In the genomic region with DNA sequence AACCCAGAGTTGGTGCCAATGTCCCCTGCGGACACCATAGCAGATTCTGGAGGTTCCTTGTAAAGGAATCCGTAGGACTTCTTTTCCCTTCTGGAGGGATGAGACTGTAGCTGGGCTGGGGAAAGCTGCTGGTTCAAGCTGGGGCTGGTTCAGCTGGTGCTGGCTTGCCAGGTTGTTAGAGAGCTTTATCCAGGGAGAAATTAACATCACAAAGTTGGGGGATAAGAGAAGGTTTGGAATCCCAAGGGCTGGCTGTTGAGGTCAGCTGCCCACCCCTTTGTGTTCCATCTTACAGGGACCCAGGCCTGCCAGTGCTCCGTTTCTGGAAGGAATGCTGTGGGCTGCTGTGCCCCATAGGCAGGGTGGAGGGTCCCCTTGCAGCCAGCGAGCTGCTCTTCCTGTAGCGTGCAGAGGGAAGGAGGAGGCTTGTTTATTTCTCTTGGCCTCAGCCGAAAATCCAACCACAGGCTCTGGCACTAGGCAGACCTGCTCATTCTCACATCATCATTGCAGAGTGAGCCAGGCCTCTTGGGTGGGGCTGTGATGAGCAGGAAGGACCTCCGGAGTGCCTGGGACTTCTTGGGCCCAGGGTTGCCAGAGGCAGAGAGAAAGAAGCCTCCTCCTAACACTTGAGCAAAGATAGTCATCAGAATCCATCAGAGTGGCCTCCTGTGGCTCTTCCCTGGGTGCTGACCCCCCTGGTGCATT, we compare ENCODE assay signal across 8 cellular contexts.
DNase-seq lines count a peak whose midpoint lies in the region; ATAC-seq, FAIRE-seq and TF ChIP-seq lines count a peak whose summit lies in the region.

No MANE protein-coding gene starts in this region.

- H3K36me3 ChIP-seq in K562 (ENCODE audit: control insufficient read depth, insufficient read depth, low read length): no peaks in the 10 kb centered on the region; the same call in 2 of the 3 replicates

- H4K20me1 ChIP-seq in K562 (replicated peaks; ENCODE audit: control insufficient read depth, insufficient read depth, low read length): peaks cover 49% of the 10 kb centered on the region

- H3K27me3 Mint-ChIP-seq in immature natural killer cell (ENCODE audit: low read depth in 3 of 3): peaks cover 0 to 1% (median 0%) of the 10 kb centered on the region in 3 donors
- no peaks in the 10 kb centered on the region for H3K27me3 Mint-ChIP-seq in stimulated activated memory B cell treated with anti-CD40 and anti-IgM and Interleukin-4, amounts not matched to agents 10 μg/mL and 1 μg/mL and 100 μg/mL, for 72 hours

- no peak for TF ChIP-seq EP300 in K562 (IDR thresholded peaks at IDR 0.05; ENCODE audit: low read length)

- no TSS peak for BruUV-seq in K562 (replicated peaks; lab: Mats Ljungman, UMichigan)

- H3K9me3 ChIP-seq in K562 (replicated peaks; ENCODE audit: control insufficient read depth, insufficient read depth, low read depth, low read length): no peaks in the 10 kb centered on the region

- CTCF ChIA-PET in K562 (lab: Yijun Ruan, JAX; ENCODE audit: low intra/inter-chr PET ratio): no interaction called here

- POLR2A ChIA-PET in K562 (lab: Yijun Ruan, JAX): interaction anchor here (0.7 to 1.3 kb wide), 5 partner anchors 18 to 538 kb away, joined by 3 to 4 read pairs (median 3); no protein-coding TSS in a partner anchor

- H3K4me2 ChIP-seq in K562 (ENCODE audit: insufficient read depth, low read length): no peak overlapping the region

- H3K36me3 Mint-ChIP-seq in immature natural killer cell: peaks cover 0 to 4% (median 0%) of the 10 kb centered on the region in 3 donors
- no peaks in the 10 kb centered on the region for H3K36me3 Mint-ChIP-seq in stimulated activated memory B cell treated with anti-CD40 and anti-IgM and Interleukin-4, amounts not matched to agents 10 μg/mL and 1 μg/mL and 100 μg/mL, for 72 hours

- ATAC-seq in K562: peak; percentile 16
- no peak for ATAC-seq in stimulated activated memory B cell treated with anti-CD40 and anti-IgM and Interleukin-4, amounts not matched to agents 10 μg/mL and 1 μg/mL and 100 μg/mL, for 72 hours

- TF ChIP-seq RAD21 in K562 (CRISPR knock-in tag; conservative IDR thresholded peaks at IDR 0.05 in 1 of 2, IDR thresholded peaks at IDR 0.05 in 1 of 2): no peak

- no peak for FAIRE-seq in K562 (lab: Jason Lieb, UNC)

- WGBS in K562 (ENCODE audit: insufficient coverage, low coverage, missing lambda C conversion rate): 50% methylated on average over 7 of the region's 7 CpGs

- in situ Hi-C loops in K562 (cut with MboI): no loop called here

- H3K27ac ChIP-seq in K562 (ENCODE audit: extremely low read depth, low read depth, low read length): no peak overlapping the region

- H3K4me1 ChIP-seq in K562 (replicated peaks in 1 of 2; ENCODE audit: control insufficient read depth in 2 of 2, insufficient read depth in 2 of 2, low read length in 2 of 2): peaks cover 40 to 57% of the 10 kb centered on the region in 2 experiments

- peak overlapping the region; percentile 47 to 62 (median 53) for H3K4me3 Mint-ChIP-seq in immature natural killer cell
- no peak overlapping the region for H3K4me3 Mint-ChIP-seq in stimulated activated memory B cell treated with anti-CD40 and anti-IgM and Interleukin-4, amounts not matched to agents 10 μg/mL and 1 μg/mL and 100 μg/mL, for 72 hours

- peak overlapping the region in 1 of 2 experiments; percentile 60; a peak in 1 of 4 replicates for H3K9ac ChIP-seq in K562 (ENCODE audit: insufficient read depth in 1 of 2, low read depth in 2 of 2, low read length in 2 of 2)

- no peaks in the 10 kb centered on the region for H3K27me3 ChIP-seq in K562 (ENCODE audit: control insufficient read depth in 2 of 2, insufficient read depth in 2 of 2, low read length in 2 of 2)

- peaks cover 12% of the 10 kb centered on the region for H3K9me1 ChIP-seq in K562 (ENCODE audit: control insufficient read depth, insufficient read depth, low read length)

- H3K79me2 ChIP-seq in K562 (ENCODE audit: control insufficient read depth, insufficient read depth, low read length): peaks cover 70% of the 10 kb centered on the region

- TF ChIP-seq CTCF in K562 (IDR thresholded peaks at IDR 0.05 in 2 of 3, conservative IDR thresholded peaks at IDR 0.05 in 1 of 3; ENCODE audit: insufficient read depth in 2 of 3, low read depth in 1 of 3, low read length in 3 of 3): no peak

- H3K27ac Mint-ChIP-seq in immature natural killer cell: peak overlapping the region; percentile 40 to 87 (median 72)
- H3K27ac Mint-ChIP-seq in stimulated activated memory B cell treated with anti-CD40 and anti-IgM and Interleukin-4, amounts not matched to agents 10 μg/mL and 1 μg/mL and 100 μg/mL, for 72 hours: peak overlapping the region; percentile 40

- peak in 2 of 3 donors; percentile 35 to 42 for DNase-seq in stimulated activated CD4-positive, alpha-beta T cell treated with anti-CD3 and anti-CD28 coated beads, Interleukin-12 subunit alpha, Interleukin-12 subunit beta, amount 100 ng/mL, for 48 hours (ENCODE audit: low read depth in 2 of 3, low spot score in 1 of 3)
- no peak for DNase-seq in stimulated activated CD4-positive, alpha-beta T cell treated with anti-CD3 and anti-CD28 coated beads, Interleukin-12 subunit alpha, Interleukin-12 subunit beta, amount 100 ng/mL, for 4 hours
- DNase-seq in K562 (ENCODE audit: extremely low read depth in 1 of 4, low spot score in 3 of 4) (peak in 1 of 4 experiments; percentile 15), immature natural killer cell (no peak), mesenteric fat pad (ENCODE audit: low spot score) (no peak), OCI-M1 (lab: John Stamatoyannopoulos, UW) (no peak), LoVo (ENCODE audit: low spot score) (no peak)

- intact Hi-C loops in K562 (cut with micrococcal nuclease): no loop called here

- no peaks in the 10 kb centered on the region for H3K9me3 Mint-ChIP-seq in immature natural killer cell
- H3K9me3 Mint-ChIP-seq in stimulated activated memory B cell treated with anti-CD40 and anti-IgM and Interleukin-4, amounts not matched to agents 10 μg/mL and 1 μg/mL and 100 μg/mL, for 72 hours: no peaks in the 10 kb centered on the region

- H3K4me3 ChIP-seq in K562: no peak overlapping the region

- no peak overlapping the region for H2AFZ ChIP-seq in K562 (ENCODE audit: low read depth, low read length)

- peaks cover 79 to 81% of the 10 kb centered on the region in 2 donors for H3K4me1 Mint-ChIP-seq in immature natural killer cell
- peaks cover 42% of the 10 kb centered on the region for H3K4me1 Mint-ChIP-seq in stimulated activated memory B cell treated with anti-CD40 and anti-IgM and Interleukin-4, amounts not matched to agents 10 μg/mL and 1 μg/mL and 100 μg/mL, for 72 hours

- no peak for TF ChIP-seq POLR2A in K562 (conservative IDR thresholded peaks at IDR 0.05)

TF ChIP-seq in K562, 482 proteins besides CTCF, POLR2A, EP300 and RAD21:
- TF ChIP-seq MECOM (CRISPR knock-in tag; IDR thresholded peaks at IDR 0.05) (no peak), GATA2 (CRISPR knock-in tag; IDR thresholded peaks at IDR 0.05) (peak; percentile 35), ZC3H8 (IDR thresholded peaks at IDR 0.05) (no peak), SREBF2 (CRISPR knock-in tag; IDR thresholded peaks at IDR 0.05) (0 out of 2 replicates have a peak, but pooled peaks have one; percentile 24), RCOR1 (IDR thresholded peaks at IDR 0.05; ENCODE audit: borderline replicate concordance in 1 of 2, low read depth in 2 of 2, low read length in 2 of 2) (no peak), SNRNP70 (optimal IDR thresholded peaks at IDR 0.05; ENCODE audit: low read depth, low read length) (no peak)
- TF ChIP-seq, protein P1, sequence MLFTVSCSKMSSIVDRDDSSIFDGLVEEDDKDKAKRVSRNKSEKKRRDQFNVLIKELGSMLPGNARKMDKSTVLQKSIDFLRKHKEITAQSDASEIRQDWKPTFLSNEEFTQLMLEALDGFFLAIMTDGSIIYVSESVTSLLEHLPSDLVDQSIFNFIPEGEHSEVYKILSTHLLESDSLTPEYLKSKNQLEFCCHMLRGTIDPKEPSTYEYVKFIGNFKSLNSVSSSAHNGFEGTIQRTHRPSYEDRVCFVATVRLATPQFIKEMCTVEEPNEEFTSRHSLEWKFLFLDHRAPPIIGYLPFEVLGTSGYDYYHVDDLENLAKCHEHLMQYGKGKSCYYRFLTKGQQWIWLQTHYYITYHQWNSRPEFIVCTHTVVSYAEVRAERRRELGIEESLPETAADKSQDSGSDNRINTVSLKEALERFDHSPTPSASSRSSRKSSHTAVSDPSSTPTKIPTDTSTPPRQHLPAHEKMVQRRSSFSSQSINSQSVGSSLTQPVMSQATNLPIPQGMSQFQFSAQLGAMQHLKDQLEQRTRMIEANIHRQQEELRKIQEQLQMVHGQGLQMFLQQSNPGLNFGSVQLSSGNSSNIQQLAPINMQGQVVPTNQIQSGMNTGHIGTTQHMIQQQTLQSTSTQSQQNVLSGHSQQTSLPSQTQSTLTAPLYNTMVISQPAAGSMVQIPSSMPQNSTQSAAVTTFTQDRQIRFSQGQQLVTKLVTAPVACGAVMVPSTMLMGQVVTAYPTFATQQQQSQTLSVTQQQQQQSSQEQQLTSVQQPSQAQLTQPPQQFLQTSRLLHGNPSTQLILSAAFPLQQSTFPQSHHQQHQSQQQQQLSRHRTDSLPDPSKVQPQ (CRISPR knock-in tag; IDR thresholded peaks at IDR 0.05; ENCODE audit: borderline replicate concordance): no peak
- TF ChIP-seq, protein P2, sequence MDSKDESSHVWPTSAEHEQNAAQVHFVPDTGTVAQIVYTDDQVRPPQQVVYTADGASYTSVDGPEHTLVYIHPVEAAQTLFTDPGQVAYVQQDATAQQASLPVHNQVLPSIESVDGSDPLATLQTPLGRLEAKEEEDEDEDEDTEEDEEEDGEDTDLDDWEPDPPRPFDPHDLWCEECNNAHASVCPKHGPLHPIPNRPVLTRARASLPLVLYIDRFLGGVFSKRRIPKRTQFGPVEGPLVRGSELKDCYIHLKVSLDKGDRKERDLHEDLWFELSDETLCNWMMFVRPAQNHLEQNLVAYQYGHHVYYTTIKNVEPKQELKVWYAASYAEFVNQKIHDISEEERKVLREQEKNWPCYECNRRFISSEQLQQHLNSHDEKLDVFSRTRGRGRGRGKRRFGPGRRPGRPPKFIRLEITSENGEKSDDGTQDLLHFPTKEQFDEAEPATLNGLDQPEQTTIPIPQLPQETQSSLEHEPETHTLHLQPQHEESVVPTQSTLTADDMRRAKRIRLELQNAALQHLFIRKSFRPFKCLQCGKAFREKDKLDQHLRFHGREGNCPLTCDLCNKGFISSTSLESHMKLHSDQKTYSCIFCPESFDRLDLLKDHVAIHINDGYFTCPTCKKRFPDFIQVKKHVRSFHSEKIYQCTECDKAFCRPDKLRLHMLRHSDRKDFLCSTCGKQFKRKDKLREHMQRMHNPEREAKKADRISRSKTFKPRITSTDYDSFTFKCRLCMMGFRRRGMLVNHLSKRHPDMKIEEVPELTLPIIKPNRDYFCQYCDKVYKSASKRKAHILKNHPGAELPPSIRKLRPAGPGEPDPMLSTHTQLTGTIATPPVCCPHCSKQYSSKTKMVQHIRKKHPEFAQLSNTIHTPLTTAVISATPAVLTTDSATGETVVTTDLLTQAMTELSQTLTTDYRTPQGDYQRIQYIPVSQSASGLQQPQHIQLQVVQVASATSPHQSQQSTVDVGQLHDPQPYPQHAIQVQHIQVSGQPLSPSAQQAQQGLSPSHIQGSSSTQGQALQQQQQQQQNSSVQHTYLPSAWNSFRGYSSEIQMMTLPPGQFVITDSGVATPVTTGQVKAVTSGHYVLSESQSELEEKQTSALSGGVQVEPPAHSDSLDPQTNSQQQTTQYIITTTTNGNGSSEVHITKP (IDR thresholded peaks at IDR 0.05; ENCODE audit: partially characterized antibody): no peak

Comparison
In these comparisons a context has a peak if more than half of its experiments do, and no peak if none do; other contexts are left out.
1. DNase-seq: peak in stimulated activated CD4-positive, alpha-beta T cell treated with anti-CD3 and anti-CD28 coated beads, Interleukin-12 subunit alpha, Interleukin-12 subunit beta, amount 100 ng/mL, for 48 hours (2 of 3); none in stimulated activated CD4-positive, alpha-beta T cell treated with anti-CD3 and anti-CD28 coated beads, Interleukin-12 subunit alpha, Interleukin-12 subunit beta, amount 100 ng/mL, for 4 hours (single experiment), immature natural killer cell (0 of 3), mesenteric fat pad (single experiment), OCI-M1 (single experiment) and LoVo (single experiment).